In the genomic region with DNA sequence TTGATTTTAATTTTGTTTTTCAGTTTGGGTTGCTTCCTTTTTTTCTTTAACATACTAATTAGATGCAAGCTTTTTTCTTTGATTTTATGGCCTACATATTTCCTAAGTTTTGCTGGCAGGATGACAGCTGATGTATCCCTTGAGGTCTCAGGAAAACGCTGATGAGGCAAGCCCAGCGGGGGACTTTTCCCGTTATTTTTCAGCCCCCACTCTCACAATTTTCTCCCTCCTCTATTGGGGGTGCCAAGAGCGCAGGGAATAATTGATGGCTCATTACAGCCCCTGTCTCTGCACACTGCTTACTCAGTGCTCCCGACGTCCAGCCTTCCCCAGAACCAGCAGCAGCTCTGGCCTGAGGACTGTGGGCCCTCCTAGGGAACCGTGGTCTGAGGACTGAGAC, we compare ENCODE assay signal across 24 cellular contexts. TPM values are rescaled to one million over a fixed set of nuclear protein-coding genes. Genes with fewer than 3 reads are reported as not detected.
"Had no signal": no experiment of that assay in that cellular context is flagged by ENCODE, and none has a peak within 500 bp of the region (broad histone marks: within the 10 kb centered on the region; RNA-seq: fewer than 3 reads in every experiment).

No MANE protein-coding gene starts in this region.

- H3K9me3 ChIP-seq: left ventricle myocardium inferior, mucosa of descending colon, neutrophil, pancreas, tibial nerve, vagina had no signal

- ATAC-seq: activated CD4-positive, CD25-positive, alpha-beta regulatory T cell treated with anti-CD3 and anti-CD28 coated beads, Interleukin-2, amount 50 U/mL, for 24 hours; activated naive CD4-positive, alpha-beta T cell treated with anti-CD3 and anti-CD28 coated beads, Interleukin-2, amount 50 U/mL, for 72 hours; effector memory CD8-positive, alpha-beta T cell; mucosa of descending colon; pancreas; stimulated activated naive CD8-positive, alpha-beta T cell treated with anti-CD3 and anti-CD28 coated beads, Interleukin-15, Interleukin-2, amounts not matched to agents 100 U/mL and 50 U/mL, for 24 hours had no signal

- H3K4me3 ChIP-seq: cardiac muscle cell, left ventricle myocardium inferior, mucosa of descending colon, pancreas, tibial nerve, vagina had no signal

- H3K27ac Mint-ChIP-seq: effector memory CD8-positive, alpha-beta T cell; T-helper 1 cell treated with Interleukin-12 subunit alpha and Interleukin-12 subunit beta and Interleukin-4 antibody, amounts not matched to agents 30 μg/mL and 1 μg/mL, for 36 hours had no signal

- H3K27me3 ChIP-seq: cardiac muscle cell, neutrophil, pancreas, tibial nerve, vagina had no signal

- H3K4me3 Mint-ChIP-seq: effector memory CD8-positive, alpha-beta T cell; naive B cell; T-helper 1 cell treated with Interleukin-12 subunit alpha and Interleukin-12 subunit beta and Interleukin-4 antibody, amounts not matched to agents 30 μg/mL and 1 μg/mL, for 36 hours had no signal

- H3K27ac ChIP-seq: cardiac muscle cell, epithelial cell of prostate, left ventricle myocardium inferior, neutrophil, pancreas, tibial nerve, vagina had no signal

- H3K4me1 ChIP-seq: left ventricle myocardium inferior, pancreas, tibial nerve, vagina had no signal

- H3K36me3 ChIP-seq: cardiac muscle cell, pancreas had no signal

- H3K27me3 Mint-ChIP-seq: effector memory CD8-positive, alpha-beta T cell; naive B cell had no signal

- DNase-seq: activated CD8-positive, alpha-beta memory T cell treated with anti-CD3 and anti-CD28 coated beads for 24 hours; activated CD8-positive, alpha-beta memory T cell treated with anti-CD3 and anti-CD28 coated beads, Interleukin-2, amount 50 U/mL, for 48 hours; activated effector memory CD4-positive, alpha-beta T cell treated with anti-CD3 and anti-CD28 coated beads, Interleukin-2, amount 50 U/mL, for 16 hours; activated T-cell treated with anti-CD3 and anti-CD28 coated beads, Interleukin-2, amount 50 U/mL, for 48 hours; effector memory CD8-positive, alpha-beta T cell; kidney; left ventricle myocardium inferior; mammary epithelial cell; mucosa of descending colon; naive B cell; pancreas; stimulated activated CD4-positive, alpha-beta T cell treated with anti-CD3 and anti-CD28 coated beads, Interleukin-12 subunit alpha, Interleukin-12 subunit beta, amount 100 ng/mL, for 4 hours; stimulated activated CD4-positive, alpha-beta T cell treated with anti-CD3 and anti-CD28 coated beads, Interleukin-1b, Interleukin-23, amount 100 ng/mL, for 48 hours; stimulated activated naive CD8-positive, alpha-beta T cell treated with anti-CD3 and anti-CD28 coated beads, Interleukin-15, Interleukin-2, amounts not matched to agents 100 U/mL and 50 U/mL, for 24 hours; substantia nigra had no signal

- H3K9me3 Mint-ChIP-seq: activated naive CD4-positive, alpha-beta T cell treated with anti-CD3 and anti-CD28 coated beads, Interleukin-2, amount 50 U/mL, for 72 hours; effector memory CD8-positive, alpha-beta T cell; naive B cell; T-helper 1 cell treated with Interleukin-12 subunit alpha and Interleukin-12 subunit beta and Interleukin-4 antibody, amounts not matched to agents 30 μg/mL and 1 μg/mL, for 36 hours had no signal

- H3K4me1 Mint-ChIP-seq: naive B cell had no signal

- H3K36me3 Mint-ChIP-seq: activated naive CD4-positive, alpha-beta T cell treated with anti-CD3 and anti-CD28 coated beads, Interleukin-2, amount 50 U/mL, for 72 hours had no signal

RNA-seq across cellular contexts. Expression of a gene that starts 38.7 kb away (rescaled TPM):
- total RNA-seq: dermis microvascular lymphatic vessel endothelial cell, vagina had no signal
